Comparison of ENCODE assay signal across 10 cellular contexts in genomic region chr3:119676020-119676419, GRCh38. TPM values are rescaled to one million over a fixed set of nuclear protein-coding genes. Genes with fewer than 3 reads are reported as not detected.
DNase-seq lines count a peak whose midpoint lies in the region; ATAC-seq and TF ChIP-seq lines count a peak whose summit lies in the region.
"Had no signal": no experiment of that assay in that cellular context is flagged by ENCODE, and none has a peak within 500 bp of the region (broad histone marks: within the 10 kb centered on the region; RNA-seq: fewer than 3 reads in every experiment).

No MANE protein-coding gene starts in this region.

- H3K27me3 Mint-ChIP-seq in T-helper 2 cell treated with Interferon-gamma antibody and Interleukin-4, amounts not matched to agents 5 μg/mL and 100 μg/mL, for 36 hours (ENCODE audit: low read depth): no peaks in the 10 kb centered on the region
- H3K27me3 Mint-ChIP-seq in activated naive CD8-positive, alpha-beta T cell treated with anti-CD3 and anti-CD28 coated beads for 36 hours: no peaks in the 10 kb centered on the region

- no peaks in the 10 kb centered on the region for H3K36me3 ChIP-seq in kidney epithelial cell (ENCODE audit: control insufficient read depth, insufficient read depth, low read length)
- peaks cover 19% of the 10 kb centered on the region for H3K36me3 ChIP-seq in thymus (ENCODE audit: control insufficient read depth, insufficient read depth)

- no peaks in the 10 kb centered on the region for H3K9me3 ChIP-seq in thymus (ENCODE audit: control insufficient read depth)

- H3K36me3 Mint-ChIP-seq in T-helper 2 cell treated with Interferon-gamma antibody and Interleukin-4, amounts not matched to agents 5 μg/mL and 100 μg/mL, for 36 hours (ENCODE audit: low read depth): peaks cover 42% of the 10 kb centered on the region
- H3K36me3 Mint-ChIP-seq in activated naive CD8-positive, alpha-beta T cell treated with anti-CD3 and anti-CD28 coated beads for 36 hours: peaks cover 34% of the 10 kb centered on the region

- no peak for TF ChIP-seq CTCF in kidney epithelial cell (IDR thresholded peaks at IDR 0.05; ENCODE audit: insufficient read depth, low read length, poor library complexity, severe bottlenecking)

- peak overlapping the region; percentile 96 for H3K27ac Mint-ChIP-seq in T-helper 2 cell treated with Interferon-gamma antibody and Interleukin-4, amounts not matched to agents 5 μg/mL and 100 μg/mL, for 36 hours
- peak overlapping the region; percentile 93 for H3K27ac Mint-ChIP-seq in activated naive CD8-positive, alpha-beta T cell treated with anti-CD3 and anti-CD28 coated beads for 36 hours

- no peak overlapping the region for H3K27ac ChIP-seq in thymus (ENCODE audit: low read depth)

- 97% methylated on average over 1 of the region's 1 CpG for WGBS in thymus

- H3K4me1 ChIP-seq in thymus (ENCODE audit: control insufficient read depth, insufficient read depth, low read length): peaks cover 7% of the 10 kb centered on the region

- ATAC-seq in HG03280 (IDR thresholded peaks at IDR 0.05; ENCODE audit: unreplicated experiment) (no peak), HG03521 (IDR thresholded peaks at IDR 0.05; ENCODE audit: unreplicated experiment) (no peak)

- no peak for DNase-seq in T-helper 2 cell treated with Interferon-gamma antibody and Interleukin-4, amounts not matched to agents 5 μg/mL and 100 μg/mL, for 36 hours (ENCODE audit: low spot score)
- DNase-seq in T-helper 2 cell (no peak), kidney epithelial cell (ENCODE audit: low read depth) (no peak), OCI-M1 (lab: John Stamatoyannopoulos, UW) (no peak)
- DNase-seq in activated naive CD8-positive, alpha-beta T cell treated with anti-CD3 and anti-CD28 coated beads for 36 hours: no peak
- DNase-seq: AML-193 had no signal

- peaks cover 35% of the 10 kb centered on the region for H3K4me1 Mint-ChIP-seq in T-helper 2 cell treated with Interferon-gamma antibody and Interleukin-4, amounts not matched to agents 5 μg/mL and 100 μg/mL, for 36 hours (ENCODE audit: low read depth)
- H3K4me1 Mint-ChIP-seq in activated naive CD8-positive, alpha-beta T cell treated with anti-CD3 and anti-CD28 coated beads for 36 hours: peaks cover 43% of the 10 kb centered on the region

- peak overlapping the region; percentile 99 for H3K4me3 Mint-ChIP-seq in T-helper 2 cell treated with Interferon-gamma antibody and Interleukin-4, amounts not matched to agents 5 μg/mL and 100 μg/mL, for 36 hours
- H3K4me3 Mint-ChIP-seq in activated naive CD8-positive, alpha-beta T cell treated with anti-CD3 and anti-CD28 coated beads for 36 hours: peak overlapping the region; percentile 92

- no peaks in the 10 kb centered on the region for H3K9me3 Mint-ChIP-seq in T-helper 2 cell treated with Interferon-gamma antibody and Interleukin-4, amounts not matched to agents 5 μg/mL and 100 μg/mL, for 36 hours
- H3K9me3 Mint-ChIP-seq in activated naive CD8-positive, alpha-beta T cell treated with anti-CD3 and anti-CD28 coated beads for 36 hours: no peaks in the 10 kb centered on the region

- peak overlapping the region; percentile 88 for H3K4me3 ChIP-seq in kidney epithelial cell (ENCODE audit: low read depth, low read length)
- peak overlapping the region; percentile 88 for H3K4me3 ChIP-seq in thymus (ENCODE audit: low read length)

- H3K27me3 ChIP-seq in kidney epithelial cell (ENCODE audit: control insufficient read depth, insufficient read depth, low read length) (no peaks in the 10 kb centered on the region), thymus (ENCODE audit: control insufficient read depth, insufficient read depth) (no peaks in the 10 kb centered on the region)

RNA-seq across cellular contexts. Expression of gene COX17, which starts 1.2 kb away (rescaled TPM):
- total RNA-seq in activated naive CD8-positive, alpha-beta T cell treated with anti-CD3 and anti-CD28 coated beads for 36 hours: 10 to 100 TPM; 79.5 to 85.9 TPM
- 17.9 and 27.4 TPM in 2 replicates for total RNA-seq in kidney epithelial cell
- polyA plus RNA-seq in thymus: 171 TPM

RNA-seq across cellular contexts. Expression of gene POPDC2, which starts 15.6 kb away (rescaled TPM):
- total RNA-seq in activated naive CD8-positive, alpha-beta T cell treated with anti-CD3 and anti-CD28 coated beads for 36 hours: 1 to 10 TPM; 1.6 to 2.0 TPM
- 1.0 and 4.9 TPM in 2 replicates for total RNA-seq in kidney epithelial cell
- 8.4 TPM for polyA plus RNA-seq in thymus
- total RNA-seq: LHCN-M2 had no signal

RNA-seq across cellular contexts. Expression of gene CFAP91, which starts 26.8 kb away (rescaled TPM):
- total RNA-seq in activated naive CD8-positive, alpha-beta T cell treated with anti-CD3 and anti-CD28 coated beads for 36 hours: under 1 TPM; 0.28 to 0.47 TPM
- 3.3 and 7.1 TPM in 2 replicates for total RNA-seq in kidney epithelial cell
- polyA plus RNA-seq in thymus: 2.8 TPM
